ENCODE assay signal across 9 cellular contexts in genomic region chr16:69106491-69107291, GRCh38. TPM values are rescaled to one million over a fixed set of nuclear protein-coding genes. Genes with fewer than 3 reads are reported as not detected.
DNase-seq lines count a peak whose midpoint lies in the region; ATAC-seq and TF ChIP-seq lines count a peak whose summit lies in the region.
"Had no signal": no experiment of that assay in that cellular context is flagged by ENCODE, and none has a peak within 500 bp of the region (broad histone marks: within the 10 kb centered on the region; RNA-seq: fewer than 3 reads in every experiment).

No MANE protein-coding gene starts in this region.

- H3K4me1 ChIP-seq in HUES48 (ENCODE audit: control insufficient read depth, insufficient read depth, low read length) (peaks cover 27% of the 10 kb centered on the region), lower lobe of right lung (peaks cover 34% of the 10 kb centered on the region), uterus (peaks cover 0 to 16% of the 10 kb centered on the region in 2 donors)

- H3K36me3 Mint-ChIP-seq in MCF 10A (ENCODE audit: insufficient read depth, unreplicated experiment): peaks cover 11% of the 10 kb centered on the region

- peaks cover 8% of the 10 kb centered on the region for H3K4me1 Mint-ChIP-seq in MCF 10A (ENCODE audit: insufficient read depth, unreplicated experiment)

- peak overlapping the region; percentile 96 for H3K4me3 Mint-ChIP-seq in MCF 10A (ENCODE audit: unreplicated experiment)

- POLR2A ChIA-PET in BJ (lab: Charles Lee): no interaction called here
- POLR2A ChIA-PET in MCF 10A (lab: Yijun Ruan, JAX): interaction anchor here (1.0 to 2.0 kb wide), 13 partner anchors 13 to 210 kb away, joined by 3 to 12 read pairs (median 4); partner anchors contain the start of genes CHTF8 and UTP4

- no peak overlapping the region for H3K27ac Mint-ChIP-seq in MCF 10A (ENCODE audit: low read depth, unreplicated experiment)

- H3K9me3 Mint-ChIP-seq in MCF 10A (ENCODE audit: unreplicated experiment): no peaks in the 10 kb centered on the region

- H3K36me3 ChIP-seq in BJ (ENCODE audit: control insufficient read depth, insufficient read depth, low read length): peaks cover 1% of the 10 kb centered on the region; the same call in 1 of the 2 replicates
- H3K36me3 ChIP-seq in HUES48 (ENCODE audit: control insufficient read depth, insufficient read depth, low read length): peaks cover 27% of the 10 kb centered on the region
- H3K36me3 ChIP-seq in lower lobe of right lung: peaks cover 24% of the 10 kb centered on the region
- H3K36me3 ChIP-seq in uterus: no peaks in the 10 kb centered on the region

- no peak for DNase-seq in BJ (ENCODE audit: low read depth)
- DNase-seq in MCF 10A (ENCODE audit: unreplicated experiment): peak; percentile 21
- DNase-seq in lower lobe of right lung: no peak
- DNase-seq in uterus: no peak
- no peak for DNase-seq in NCI-H2029 (lab: John Stamatoyannopoulos, UW)

- BruUV-seq in MCF 10A (replicated peaks; lab: Mats Ljungman, UMichigan): no TSS peak

- CTCF ChIA-PET in BJ (lab: Yijun Ruan, JAX): interaction anchor here (1.5 to 1.9 kb wide), 2 partner anchors 7 to 18 kb away, joined by 6 read pairs; no protein-coding TSS in a partner anchor
- CTCF ChIA-PET in MCF 10A (lab: Yijun Ruan, JAX): interaction anchor here (1.0 to 4.4 kb wide), 8 partner anchors 17 to 260 kb away, joined by 3 to 47 read pairs (median 6); no protein-coding TSS in a partner anchor

- TF ChIP-seq POLR2A in uterus (IDR thresholded peaks at IDR 0.05): no peak

- peak overlapping the region; percentile 57 for H3K9ac ChIP-seq in HUES48 (ENCODE audit: low read depth, low read length)

- no peaks in the 10 kb centered on the region for H3K27me3 Mint-ChIP-seq in MCF 10A (ENCODE audit: insufficient read depth, unreplicated experiment)

- H3K27me3 ChIP-seq in BJ (ENCODE audit: control insufficient read depth, insufficient read depth, low read length) (peaks cover 2% of the 10 kb centered on the region; the same call in 1 of the 2 replicates), HUES48 (ENCODE audit: control insufficient read depth, insufficient read depth, low read length) (0 out of 2 replicates have a peak, but pooled peaks cover 2% of the 10 kb centered on the region), lower lobe of right lung (ENCODE audit: low read depth) (peaks cover 18% of the 10 kb centered on the region), uterus (peaks cover 0 to 11% of the 10 kb centered on the region in 2 donors)

- H3K4me3 ChIP-seq in BJ (ENCODE audit: low read depth, low read length) (peak overlapping the region; percentile 48), HUES48 (ENCODE audit: low read depth, low read length) (peak overlapping the region; percentile 89), lower lobe of right lung (peak overlapping the region; percentile 57), uterus (peak overlapping the region; percentile 16 to 33)

- H3K9me3 ChIP-seq in HUES48 (ENCODE audit: control insufficient read depth, insufficient read depth, low read length): no peaks in the 10 kb centered on the region
- no peaks in the 10 kb centered on the region for H3K9me3 ChIP-seq in lower lobe of right lung
- H3K9me3 ChIP-seq in uterus: no peaks in the 10 kb centered on the region
- H3K9me3 ChIP-seq: neutrophil had no signal

- ATAC-seq in lower lobe of right lung: no peak
- ATAC-seq in GM19328 (IDR thresholded peaks at IDR 0.05; ENCODE audit: unreplicated experiment): no peak
- ATAC-seq in HG02763 (IDR thresholded peaks at IDR 0.05; ENCODE audit: unreplicated experiment): no peak

- TF ChIP-seq CTCF in BJ (IDR thresholded peaks at IDR 0.05; ENCODE audit: insufficient read depth, low read depth, low read length): no peak
- no peak for TF ChIP-seq CTCF in MCF 10A (IDR thresholded peaks at IDR 0.05; ENCODE audit: unreplicated experiment)
- no peak for TF ChIP-seq CTCF in lower lobe of right lung (IDR thresholded peaks at IDR 0.05)
- no peak for TF ChIP-seq CTCF in uterus (IDR thresholded peaks at IDR 0.05)

- intact Hi-C loops in MCF 10A (cut with micrococcal nuclease) (no loop called here), lower lobe of right lung (cut with DNase I) (no loop called here), uterus (cut with DNase I; ENCODE audit: low total_unique reads) (no loop called here)

- H3K27ac ChIP-seq in HUES48 (ENCODE audit: low read depth, low read length) (peak overlapping the region; percentile 79), lower lobe of right lung (no peak overlapping the region), uterus (no peak overlapping the region)
- H3K27ac ChIP-seq: neutrophil had no signal

RNA-seq across cellular contexts. Expression of gene HAS3, which starts 1.2 kb away (rescaled TPM):
- 1.8 and 2.3 TPM in 2 replicates for polyA plus RNA-seq in BJ (2011; rRNA removed)
- 1.3 and 1.9 TPM in 2 replicates for polyA minus RNA-seq in BJ (2011; rRNA and poly(A)+ RNA removed)
- total RNA-seq in MCF 10A (2022) (0.72 and 2.8 TPM in 2 replicates), lower lobe of right lung (12.6 TPM), uterus (1 to 10 TPM in 3 of 4 donors, under 1 TPM in 1; under 0.01 to 2.6 (median 1.8) TPM)

RNA-seq across cellular contexts. Expression of gene CHTF8, which starts 25.7 kb away (rescaled TPM):
- 128 and 161 TPM in 2 replicates for polyA plus RNA-seq in BJ (2011; rRNA removed)
- polyA minus RNA-seq in BJ (2011; rRNA and poly(A)+ RNA removed): 97.8 and 154 TPM in 2 replicates
- total RNA-seq in MCF 10A (2022) (107 and 113 TPM in 2 replicates), lower lobe of right lung (126 TPM), uterus (100 to 1,000 TPM in 1 of 4 donors, 10 to 100 TPM in 3; 29.7 to 120 (median 65.3) TPM)

RNA-seq across cellular contexts. Expression of gene UTP4, which starts 25.8 kb away (rescaled TPM):
- 59.2 and 60.7 TPM in 2 replicates for polyA plus RNA-seq in BJ (2011; rRNA removed)
- polyA minus RNA-seq in BJ (2011; rRNA and poly(A)+ RNA removed): 57.5 and 73.5 TPM in 2 replicates
- total RNA-seq in MCF 10A (2022): 77.1 and 97.1 TPM in 2 replicates
- 26.4 TPM for total RNA-seq in lower lobe of right lung
- 10 to 100 TPM; 12.1 to 45.1 (median 31.4) TPM for total RNA-seq in uterus

Comparison
In these comparisons a context has a peak if more than half of its experiments do, and no peak if none do; other contexts are left out.
1. H3K4me3 ChIP-seq: peak in every context shown above with its lines; median percentile 89 in HUES48; 57 in lower lobe of right lung; 48 in BJ; 24 in uterus.